Comparison of ENCODE assay signal across 8 cellular contexts in genomic region chr2:156430978-156431358, GRCh38. TPM values are rescaled to one million over a fixed set of nuclear protein-coding genes. Genes with fewer than 3 reads are reported as not detected.
DNase-seq lines count a peak whose midpoint lies in the region; ATAC-seq, FAIRE-seq and TF ChIP-seq lines count a peak whose summit lies in the region.

No MANE protein-coding gene starts in this region.

- intact Hi-C loops in Calu3 (cut with micrococcal nuclease; ENCODE audit: unreplicated experiment): no loop called here
- intact Hi-C loops in CD4-positive, alpha-beta T cell (cut with DNase I, micrococcal nuclease): no loop called here

- CTCF ChIA-PET in Calu3 (lab: Charles Lee): no interaction called here
- CTCF ChIA-PET in CD4-positive, alpha-beta T cell (lab: Charles Lee): no interaction called here

- H3K4me3 Mint-ChIP-seq in Calu3 (ENCODE audit: low read depth, unreplicated experiment): no peak overlapping the region
- H3K4me3 Mint-ChIP-seq in CD4-positive, alpha-beta T cell: no peak overlapping the region

- TF ChIP-seq CTCF in Calu3 (IDR thresholded peaks at IDR 0.05; ENCODE audit: unreplicated experiment): no peak
- TF ChIP-seq CTCF in CD4-positive, alpha-beta T cell (IDR thresholded peaks at IDR 0.05): no peak

- FAIRE-seq in islet of Langerhans (lab: Jason Lieb, UNC): peak; percentile 45

- no peaks in the 10 kb centered on the region for H3K9me3 Mint-ChIP-seq in Calu3 (ENCODE audit: low read depth, unreplicated experiment)
- H3K9me3 Mint-ChIP-seq in CD4-positive, alpha-beta T cell: no peaks in the 10 kb centered on the region

- no peaks in the 10 kb centered on the region for H3K27me3 ChIP-seq in CD4-positive, alpha-beta T cell (ENCODE audit: control insufficient read depth, insufficient read depth, low read length)

- ATAC-seq in GM19452 (IDR thresholded peaks at IDR 0.05; ENCODE audit: unreplicated experiment) (peak; percentile 60), HG03342 (IDR thresholded peaks at IDR 0.05; ENCODE audit: unreplicated experiment) (peak; percentile 73)
- no peak for ATAC-seq in CD4-positive, alpha-beta T cell (ENCODE audit: poor library complexity)

- DNase-seq in Calu3: peak; percentile 2
- peak; percentile 71 for DNase-seq in SKM-1 treated with dmso at 0.1 percent for 144 hours (lab: John Stamatoyannopoulos, UW; ENCODE audit: unreplicated experiment)
- DNase-seq in islet precursor cell: no peak
- no peak for DNase-seq in stimulated activated CD4-positive, alpha-beta T cell treated with anti-CD3 and anti-CD28 coated beads, Interleukin-2, amount 100 ng/mL, for 24 hours
- no peak for DNase-seq in CD4-positive, alpha-beta T cell

- no TSS peak for BruUV-seq in Calu3 (replicated peaks; lab: Mats Ljungman, UMichigan)

- no peak overlapping the region for H3K27ac ChIP-seq in CD4-positive, alpha-beta T cell (ENCODE audit: low read depth, low read length)

- peaks cover 10% of the 10 kb centered on the region for H3K36me3 Mint-ChIP-seq in Calu3 (ENCODE audit: insufficient read depth, unreplicated experiment)
- no peaks in the 10 kb centered on the region for H3K36me3 Mint-ChIP-seq in CD4-positive, alpha-beta T cell (ENCODE audit: low read depth)

- peak overlapping the region; percentile 92 for H3K27ac Mint-ChIP-seq in Calu3 (ENCODE audit: unreplicated experiment)
- no peak overlapping the region for H3K27ac Mint-ChIP-seq in CD4-positive, alpha-beta T cell

- POLR2A ChIA-PET in CD4-positive, alpha-beta T cell (lab: Charles Lee): interaction anchor here (0.9 kb wide), 1 partner anchor 30 kb away, joined by 4 read pairs; no protein-coding TSS in a partner anchor

- H3K9me3 ChIP-seq in CD4-positive, alpha-beta T cell (ENCODE audit: control insufficient read depth, low read length): no peaks in the 10 kb centered on the region

- H3K4me1 Mint-ChIP-seq in Calu3 (ENCODE audit: low read depth, unreplicated experiment): peaks cover 23% of the 10 kb centered on the region
- H3K4me1 Mint-ChIP-seq in CD4-positive, alpha-beta T cell (ENCODE audit: low read depth): no peaks in the 10 kb centered on the region

- H3K27me3 Mint-ChIP-seq in Calu3 (ENCODE audit: unreplicated experiment): no peaks in the 10 kb centered on the region
- no peaks in the 10 kb centered on the region for H3K27me3 Mint-ChIP-seq in CD4-positive, alpha-beta T cell

RNA-seq across cellular contexts. Expression of gene GPD2, which starts 5.2 kb away (rescaled TPM):
- total RNA-seq in Calu3 (2022): 55.4 and 60.0 TPM in 2 replicates
- total RNA-seq in CD4-positive, alpha-beta T cell: 1 to 10 TPM; 6.2 to 6.7 TPM

Comparison
In these comparisons a context has a peak if more than half of its experiments do, and no peak if none do; other contexts are left out.
1. DNase-seq: peak in Calu3 (single experiment) and SKM-1 treated with dmso at 0.1 percent for 144 hours (single experiment); none in islet precursor cell (single experiment), stimulated activated CD4-positive, alpha-beta T cell treated with anti-CD3 and anti-CD28 coated beads, Interleukin-2, amount 100 ng/mL, for 24 hours (0 of 2) and CD4-positive, alpha-beta T cell (0 of 10).